23 cellular contexts compared by ENCODE assay signal in genomic region chr18:1412660-1413659, GRCh38.
"Had no signal": no experiment of that assay in that cellular context is flagged by ENCODE, and none has a peak within 500 bp of the region (broad histone marks: within the 10 kb centered on the region; RNA-seq: fewer than 3 reads in every experiment).

No MANE protein-coding gene starts in this region.

- H3K36me3 Mint-ChIP-seq: activated CD4-positive, alpha-beta memory T cell treated with anti-CD3 and anti-CD28 coated beads for 36 hours; activated naive CD8-positive, alpha-beta T cell; mesothelial cell of epicardium had no signal

- H3K4me1 ChIP-seq: foreskin keratinocyte, tibial nerve, vagina had no signal

- DNase-seq: activated B cell treated with CpG ODN at 0.5 μM for 24 hours; activated CD4-positive, alpha-beta memory T cell treated with anti-CD3 and anti-CD28 coated beads for 36 hours; activated CD4-positive, alpha-beta T cell treated with anti-CD3 and anti-CD28 coated beads for 4 hours; activated gamma-delta T cell treated with Interleukin-2 at 50 U/mL for 16 hours; activated T-cell treated with anti-CD3 and anti-CD28 coated beads for 4 hours; amniotic stem cell; effector memory CD8-positive, alpha-beta T cell; glutamatergic neuron; nephron progenitor cell; nucleus accumbens; stimulated activated CD4-positive, alpha-beta T cell treated with anti-CD3 and anti-CD28 coated beads, Interleukin-1b, Interleukin-23, amount 100 ng/mL, for 48 hours; stimulated activated naive CD8-positive, alpha-beta T cell treated with anti-CD3 and anti-CD28 coated beads, Interleukin-15, Interleukin-2, amounts not matched to agents 100 U/mL and 50 U/mL, for 24 hours; substantia nigra; T-helper 9 cell had no signal

- H3K27me3 Mint-ChIP-seq: activated B cell treated with CpG ODN at 0.5 μM for 24 hours; activated CD4-positive, alpha-beta memory T cell treated with anti-CD3 and anti-CD28 coated beads for 36 hours; activated naive CD8-positive, alpha-beta T cell; effector memory CD8-positive, alpha-beta T cell had no signal

- H3K4me1 Mint-ChIP-seq: activated B cell treated with CpG ODN at 0.5 μM for 24 hours had no signal

- H3K4me3 Mint-ChIP-seq: activated B cell treated with CpG ODN at 0.5 μM for 24 hours; activated CD4-positive, alpha-beta memory T cell treated with anti-CD3 and anti-CD28 coated beads for 36 hours; activated naive CD8-positive, alpha-beta T cell; activated T-helper 1 cell treated with anti-CD3 and anti-CD28 coated beads, Interleukin-12 subunit alpha, Interleukin-12 subunit beta, Interleukin-2, Interleukin-4 antibody, amounts not matched to agents 30 ng/mL and 10 ng/mL and 1 ng/mL, durations not matched to agents 14 hours and 24 hours and 36 hours; effector memory CD8-positive, alpha-beta T cell; mesothelial cell of epicardium; nephron progenitor cell had no signal

- H3K9me3 ChIP-seq: tibial nerve, vagina had no signal

- H3K9me3 Mint-ChIP-seq: activated B cell treated with CpG ODN at 0.5 μM for 24 hours, mesothelial cell of epicardium, nephron progenitor cell had no signal

- H3K36me3 ChIP-seq: tibial nerve, vagina had no signal

- ATAC-seq: effector memory CD8-positive, alpha-beta T cell; foreskin keratinocyte; left lobe of liver; stimulated activated naive CD8-positive, alpha-beta T cell treated with anti-CD3 and anti-CD28 coated beads, Interleukin-15, Interleukin-2, amounts not matched to agents 100 U/mL and 50 U/mL, for 24 hours had no signal

- H3K27ac ChIP-seq: epithelial cell of prostate, foreskin keratinocyte, tibial nerve, vagina had no signal

- H3K27ac Mint-ChIP-seq: activated B cell treated with CpG ODN at 0.5 μM for 24 hours; activated CD4-positive, alpha-beta memory T cell treated with anti-CD3 and anti-CD28 coated beads for 36 hours; activated naive CD8-positive, alpha-beta T cell; activated T-helper 1 cell treated with anti-CD3 and anti-CD28 coated beads, Interleukin-12 subunit alpha, Interleukin-12 subunit beta, Interleukin-2, Interleukin-4 antibody, amounts not matched to agents 30 ng/mL and 10 ng/mL and 1 ng/mL, durations not matched to agents 14 hours and 24 hours and 36 hours; effector memory CD8-positive, alpha-beta T cell; mesothelial cell of epicardium; nephron progenitor cell had no signal

- H3K27me3 ChIP-seq: foreskin keratinocyte, tibial nerve, vagina had no signal

- H3K4me3 ChIP-seq: lung, tibial nerve, vagina had no signal
